3 cellular contexts compared by ENCODE assay signal in genomic region chr15:52170199-52170598, GRCh38. TPM values are rescaled to one million over a fixed set of nuclear protein-coding genes. Genes with fewer than 3 reads are reported as not detected.
"Had no signal": no experiment of that assay in that cellular context is flagged by ENCODE, and none has a peak within 500 bp of the region (broad histone marks: within the 10 kb centered on the region; RNA-seq: fewer than 3 reads in every experiment).

No MANE protein-coding gene starts in this region.

RNA-seq across cellular contexts. Expression of gene BCL2L10, which starts 57.6 kb away (rescaled TPM):
- total RNA-seq: HepG2, HT1080, IMR-90 had no signal
- polyA plus RNA-seq: HepG2, IMR-90 had no signal
